ENCODE assay signal across 8 cellular contexts in the genomic region with DNA sequence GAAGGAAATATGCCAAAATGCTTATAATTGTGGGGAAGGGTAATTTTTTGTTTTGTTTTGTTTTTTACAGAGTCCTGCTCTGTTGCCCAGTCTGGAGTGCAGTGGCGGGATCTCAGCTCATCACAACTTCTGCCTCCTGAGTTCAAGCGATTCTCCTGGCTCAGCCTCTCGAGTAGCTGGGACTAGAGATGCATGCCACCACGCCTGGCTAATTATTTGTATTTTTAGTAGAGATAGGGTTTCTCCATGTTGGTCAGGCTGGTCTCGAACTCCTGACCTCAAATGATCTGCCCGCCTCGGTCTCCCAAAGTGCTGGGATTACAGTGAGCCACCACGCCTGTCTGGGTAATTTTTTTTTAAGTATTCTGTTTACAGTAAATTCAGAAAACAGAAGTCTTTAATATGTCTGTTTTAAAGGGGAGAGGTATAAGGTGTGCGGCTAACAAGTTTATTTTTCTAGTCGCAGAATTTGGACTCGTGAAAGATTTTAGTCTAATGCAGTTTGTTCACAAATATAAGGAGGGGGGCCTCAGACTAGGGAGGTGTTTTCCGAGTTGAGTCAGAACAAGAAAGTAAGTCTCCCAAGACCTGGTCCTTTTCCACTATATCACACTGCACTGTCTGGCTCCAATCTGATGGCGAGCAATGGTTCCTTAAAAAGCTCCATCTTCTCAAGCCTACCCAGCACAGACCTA. TPM values are rescaled to one million over a fixed set of nuclear protein-coding genes. Genes with fewer than 3 reads are reported as not detected.
DNase-seq lines count a peak whose midpoint lies in the region; ATAC-seq and TF ChIP-seq lines count a peak whose summit lies in the region.

No MANE protein-coding gene starts in this region.

- DNase-seq in activated CD8-positive, alpha-beta T cell treated with anti-CD3 and anti-CD28 coated beads, Interleukin-2, amount 10 ng/mL, durations not matched to agents 7 days and 5 days: no peak
- DNase-seq in right lobe of liver (no peak), left colon (no peak), NCI-H1105 (lab: John Stamatoyannopoulos, UW) (no peak)
- no peak for DNase-seq in activated CD4-positive, CD25-positive, alpha-beta regulatory T cell (lab: John Stamatoyannopoulos, UW)
- DNase-seq in effector CD8-positive, alpha-beta T cell (lab: John Stamatoyannopoulos, UW): no peak

- H3K27me3 Mint-ChIP-seq in activated CD8-positive, alpha-beta T cell treated with anti-CD3 and anti-CD28 coated beads, Interleukin-2, amount 10 ng/mL, durations not matched to agents 7 days and 5 days (ENCODE audit: low read depth): peaks cover 15% of the 10 kb centered on the region

- CTCF ChIA-PET in activated CD8-positive, alpha-beta T cell treated with anti-CD3 and anti-CD28 coated beads, Interleukin-2, amount 10 ng/mL, durations not matched to agents 7 days and 5 days (lab: Charles Lee): interaction anchor here (0.9 kb wide), 2 partner anchors 20 to 113 kb away, joined by 3 read pairs; no protein-coding TSS in a partner anchor

- TF ChIP-seq POLR2A in right lobe of liver (IDR thresholded peaks at IDR 0.05): no peak

- ATAC-seq in GM19463 (IDR thresholded peaks at IDR 0.05; ENCODE audit: unreplicated experiment): peak; percentile 16
- ATAC-seq in activated CD8-positive, alpha-beta T cell treated with anti-CD3 and anti-CD28 coated beads, Interleukin-2, amount 10 ng/mL, durations not matched to agents 7 days and 5 days: no peak
- no peak for ATAC-seq in right lobe of liver
- ATAC-seq in left colon: no peak

- H3K4me3 ChIP-seq in ACC112 (ENCODE audit: low read depth, low read length): peak overlapping the region; percentile 87
- H3K4me3 ChIP-seq in right lobe of liver: peak overlapping the region; percentile 55 to 83 (median 76)

- H3K36me3 ChIP-seq in ACC112 (ENCODE audit: insufficient read depth, low read length): no peaks in the 10 kb centered on the region
- H3K36me3 ChIP-seq in right lobe of liver: peaks cover 0 to 4% (median 0%) of the 10 kb centered on the region in 4 donors

- H3K36me3 Mint-ChIP-seq in activated CD8-positive, alpha-beta T cell treated with anti-CD3 and anti-CD28 coated beads, Interleukin-2, amount 10 ng/mL, durations not matched to agents 7 days and 5 days (ENCODE audit: low read depth): no peaks in the 10 kb centered on the region

- H3K9me3 ChIP-seq in right lobe of liver: no peaks in the 10 kb centered on the region

- H3K79me2 ChIP-seq in ACC112 (ENCODE audit: control insufficient read depth, insufficient read depth, low read length, unreplicated experiment): peaks cover 54% of the 10 kb centered on the region

- peak overlapping the region; percentile 72 for H3K27ac Mint-ChIP-seq in activated CD8-positive, alpha-beta T cell treated with anti-CD3 and anti-CD28 coated beads, Interleukin-2, amount 10 ng/mL, durations not matched to agents 7 days and 5 days

- WGBS in right lobe of liver (ENCODE audit: insufficient coverage, low coverage, low lambda C conversion rate, missing lambda C conversion rate): 22% methylated on average over 13 of the region's 13 CpGs

- H3K27me3 ChIP-seq in ACC112 (ENCODE audit: insufficient read depth, low read length) (no peaks in the 10 kb centered on the region), right lobe of liver (no peaks in the 10 kb centered on the region)

- TF ChIP-seq CTCF in right lobe of liver (IDR thresholded peaks at IDR 0.05): no peak

- H3K4me1 ChIP-seq in ACC112 (ENCODE audit: control insufficient read depth, insufficient read depth, low read length, unreplicated experiment) (peaks cover 8% of the 10 kb centered on the region), right lobe of liver (peaks cover 0 to 37% (median 9%) of the 10 kb centered on the region in 4 donors)

- peak overlapping the region; percentile 80 for H3K4me3 Mint-ChIP-seq in activated CD8-positive, alpha-beta T cell treated with anti-CD3 and anti-CD28 coated beads, Interleukin-2, amount 10 ng/mL, durations not matched to agents 7 days and 5 days

- peaks cover 45% of the 10 kb centered on the region for H3K4me1 Mint-ChIP-seq in activated CD8-positive, alpha-beta T cell treated with anti-CD3 and anti-CD28 coated beads, Interleukin-2, amount 10 ng/mL, durations not matched to agents 7 days and 5 days (ENCODE audit: low read depth)

- H2AFZ ChIP-seq in ACC112 (ENCODE audit: low read length, unreplicated experiment): peak overlapping the region; percentile 76

- POLR2A ChIA-PET in activated CD8-positive, alpha-beta T cell treated with anti-CD3 and anti-CD28 coated beads, Interleukin-2, amount 10 ng/mL, durations not matched to agents 7 days and 5 days (lab: Charles Lee): interaction anchor here (1.6 to 3.0 kb wide), 2 partner anchors 31 to 90 kb away, joined by 4 to 15 read pairs; partner anchors contain the start of gene CENPU

- intact Hi-C loops in right lobe of liver (cut with DNase I): no loop called here
- intact Hi-C loops in left colon (cut with DNase I, micrococcal nuclease): no loop called here

- H3K27ac ChIP-seq in ACC112 (ENCODE audit: low read depth, low read length) (0 out of 2 replicates have a peak overlapping the region, but pooled peaks have one; percentile 12), right lobe of liver (peak overlapping the region; percentile 89 to 98 (median 95))

- no peaks in the 10 kb centered on the region for H3K9me3 Mint-ChIP-seq in activated CD8-positive, alpha-beta T cell treated with anti-CD3 and anti-CD28 coated beads, Interleukin-2, amount 10 ng/mL, durations not matched to agents 7 days and 5 days (ENCODE audit: insufficient read depth)

RNA-seq across cellular contexts. Expression of gene ACSL1, which starts 1.5 kb away (rescaled TPM):
- 1 to 10 TPM; 7.5 to 8.7 TPM for total RNA-seq in activated CD8-positive, alpha-beta T cell treated with anti-CD3 and anti-CD28 coated beads, Interleukin-2, amount 10 ng/mL, durations not matched to agents 7 days and 5 days
- total RNA-seq in right lobe of liver (1,000 to 10,000 TPM in 1 of 6 experiments, 100 to 1,000 TPM in 5; 544 to 1,154 (median 743) TPM), left colon (10 to 100 TPM; 39.4 to 41.2 TPM)

Comparison
In these comparisons a context has a peak if more than half of its experiments do, and no peak if none do; other contexts are left out.
1. RNA of gene ACSL1, which starts 1.5 kb away (total RNA-seq): 544 to 1,154 TPM in right lobe of liver; 39.4 to 41.2 TPM in left colon and 7.5 to 8.7 TPM in activated CD8-positive, alpha-beta T cell treated with anti-CD3 and anti-CD28 coated beads, Interleukin-2, amount 10 ng/mL, durations not matched to agents 7 days and 5 days; every median in the first group is over 10 times any median in the second.